In genomic region chr11:12126352-12127019, GRCh38 we compare ENCODE assay signal across 9 cellular contexts. TPM values are rescaled to one million over a fixed set of nuclear protein-coding genes. Genes with fewer than 3 reads are reported as not detected.
DNase-seq lines count a peak whose midpoint lies in the region; ATAC-seq, FAIRE-seq and TF ChIP-seq lines count a peak whose summit lies in the region.
"Had no signal": no experiment of that assay in that cellular context is flagged by ENCODE, and none has a peak within 500 bp of the region (broad histone marks: within the 10 kb centered on the region; RNA-seq: fewer than 3 reads in every experiment).

No MANE protein-coding gene starts in this region.

- no peak for TF ChIP-seq POLR2A in A549 (IDR thresholded peaks at IDR 0.05; ENCODE audit: low read length)

- DNase-seq in A549 (ENCODE audit: low read depth in 1 of 2, low spot score in 1 of 2) (no peak), H4 (ENCODE audit: low spot score) (peak; percentile 93), hepatic stellate cell (ENCODE audit: low spot score) (peak; percentile 72), HTR-8/SVneo (ENCODE audit: insufficient read length, low spot score) (no peak), NCI-H1105 (lab: John Stamatoyannopoulos, UW) (no peak), germinal center (ENCODE audit: low spot score) (no peak)
- DNase-seq in activated T-helper 1 cell treated with anti-CD3 and anti-CD28 coated beads, Interleukin-12 subunit alpha, Interleukin-12 subunit beta, Interleukin-2, Interleukin-4 antibody, amounts not matched to agents 30 ng/mL and 10 ng/mL and 1 ng/mL, durations not matched to agents 14 hours and 24 hours and 36 hours (ENCODE audit: low spot score), result no peak

- H3K4me2 ChIP-seq in A549, result peak overlapping the region; percentile 28

- no peaks in the 10 kb centered on the region for H3K9me3 ChIP-seq in A549
- H3K9me3 ChIP-seq: SJSA1 had no signal

- no peak for TF ChIP-seq CTCF in A549 (IDR thresholded peaks at IDR 0.05)

- H3K36me3 Mint-ChIP-seq in activated T-helper 1 cell treated with anti-CD3 and anti-CD28 coated beads, Interleukin-12 subunit alpha, Interleukin-12 subunit beta, Interleukin-2, Interleukin-4 antibody, amounts not matched to agents 30 ng/mL and 10 ng/mL and 1 ng/mL, durations not matched to agents 14 hours and 24 hours and 36 hours (ENCODE audit: low read depth), result peaks cover 44% of the 10 kb centered on the region

- POLR2A ChIA-PET in A549 (lab: Yijun Ruan, JAX), result interaction anchor here (0.6 to 1.0 kb wide), 2 partner anchors 16 to 107 kb away, joined by 3 read pairs; partner anchors contain the start of gene MICAL2

- peak overlapping the region; percentile 6 for H3K4me3 Mint-ChIP-seq in activated T-helper 1 cell treated with anti-CD3 and anti-CD28 coated beads, Interleukin-12 subunit alpha, Interleukin-12 subunit beta, Interleukin-2, Interleukin-4 antibody, amounts not matched to agents 30 ng/mL and 10 ng/mL and 1 ng/mL, durations not matched to agents 14 hours and 24 hours and 36 hours

- H3K9me3 Mint-ChIP-seq in activated T-helper 1 cell treated with anti-CD3 and anti-CD28 coated beads, Interleukin-12 subunit alpha, Interleukin-12 subunit beta, Interleukin-2, Interleukin-4 antibody, amounts not matched to agents 30 ng/mL and 10 ng/mL and 1 ng/mL, durations not matched to agents 14 hours and 24 hours and 36 hours, result no peaks in the 10 kb centered on the region

- no peak for TF ChIP-seq EP300 in A549 (IDR thresholded peaks at IDR 0.05)

- H3K27ac Mint-ChIP-seq in activated T-helper 1 cell treated with anti-CD3 and anti-CD28 coated beads, Interleukin-12 subunit alpha, Interleukin-12 subunit beta, Interleukin-2, Interleukin-4 antibody, amounts not matched to agents 30 ng/mL and 10 ng/mL and 1 ng/mL, durations not matched to agents 14 hours and 24 hours and 36 hours, result peak overlapping the region; percentile 78

- CTCF ChIA-PET in A549 (lab: Yijun Ruan, JAX), result interaction anchor here (0.6 to 2.2 kb wide), 11 partner anchors 22 to 336 kb away, joined by 3 to 14 read pairs (median 3); no protein-coding TSS in a partner anchor

- H3K4me1 ChIP-seq in A549, result peaks cover 55% of the 10 kb centered on the region

- H3K4me1 Mint-ChIP-seq in activated T-helper 1 cell treated with anti-CD3 and anti-CD28 coated beads, Interleukin-12 subunit alpha, Interleukin-12 subunit beta, Interleukin-2, Interleukin-4 antibody, amounts not matched to agents 30 ng/mL and 10 ng/mL and 1 ng/mL, durations not matched to agents 14 hours and 24 hours and 36 hours (ENCODE audit: low read depth), result peaks cover 79% of the 10 kb centered on the region

- ATAC-seq in A549, result peak; percentile 41 to 54; a peak in 3 of 6 replicates
- no peak for ATAC-seq in GM18520 (IDR thresholded peaks at IDR 0.05; ENCODE audit: unreplicated experiment)

- H3K4me3 ChIP-seq in A549, result no peak overlapping the region
- H3K4me3 ChIP-seq: SJSA1 had no signal

- no peak; a peak in 1 of 5 replicates for TF ChIP-seq RAD21 in A549 (conservative IDR thresholded peaks at IDR 0.05 in 1 of 2, IDR thresholded peaks at IDR 0.05 in 1 of 2)

- H3K27me3 Mint-ChIP-seq in activated T-helper 1 cell treated with anti-CD3 and anti-CD28 coated beads, Interleukin-12 subunit alpha, Interleukin-12 subunit beta, Interleukin-2, Interleukin-4 antibody, amounts not matched to agents 30 ng/mL and 10 ng/mL and 1 ng/mL, durations not matched to agents 14 hours and 24 hours and 36 hours (ENCODE audit: insufficient read depth), result no peaks in the 10 kb centered on the region

- FAIRE-seq in A549 (lab: Jason Lieb, UNC) (no peak), HTR-8/SVneo (lab: Jason Lieb, UNC) (no peak)

- peak overlapping the region; percentile 56 to 73; a peak in 5 of 6 replicates for H3K27ac ChIP-seq in A549
- H3K27ac ChIP-seq: SJSA1 had no signal

- 61% methylated on average over 4 of the region's 4 CpGs for WGBS in A549 (ENCODE audit: missing lambda C conversion rate)

- intact Hi-C loops in activated T-helper 1 cell treated with anti-CD3 and anti-CD28 coated beads, Interleukin-12 subunit alpha, Interleukin-12 subunit beta, Interleukin-2, Interleukin-4 antibody, amounts not matched to agents 30 ng/mL and 10 ng/mL and 1 ng/mL, durations not matched to agents 14 hours and 24 hours and 36 hours (cut with micrococcal nuclease), result no loop called here

TF ChIP-seq in A549, 52 proteins besides CTCF, POLR2A, EP300 and RAD21:
- TF ChIP-seq NPAS2 (CRISPR knock-in tag; IDR thresholded peaks at IDR 0.05; ENCODE audit: borderline replicate concordance) (no peak), PHF8 (IDR thresholded peaks at IDR 0.05; ENCODE audit: borderline replicate concordance, low read depth) (no peak), CEBPB (IDR thresholded peaks at IDR 0.05) (peak; percentile 69 to 77; a peak in 3 of 4 replicates), JUNB (IDR thresholded peaks at IDR 0.05) (0 out of 2 replicates have a peak, but pooled peaks have one; percentile 24), KDM1A (IDR thresholded peaks at IDR 0.05; ENCODE audit: low read depth) (no peak), ZFP36 (IDR thresholded peaks at IDR 0.05; ENCODE audit: borderline replicate concordance, partially characterized antibody) (peak; percentile 94), ELK1 (IDR thresholded peaks at IDR 0.05; ENCODE audit: low read depth, low read length) (no peak), HEYL (CRISPR knock-in tag; IDR thresholded peaks at IDR 0.05) (no peak), SMC3 (IDR thresholded peaks at IDR 0.05) (no peak), REST (IDR thresholded peaks at IDR 0.05) (no peak), POLR2AphosphoS2 (conservative IDR thresholded peaks at IDR 0.05; ENCODE audit: low read length) (no peak), CHD4 (IDR thresholded peaks at IDR 0.05; ENCODE audit: borderline replicate concordance) (no peak), E2F6 (IDR thresholded peaks at IDR 0.05; ENCODE audit: borderline replicate concordance, low read depth) (no peak)

RNA-seq across cellular contexts. Expression of gene MICAL2, which starts 16.1 kb away (rescaled TPM):
- polyA plus RNA-seq in A549 (2011; rRNA removed) (42.1 and 52.4 TPM in 2 replicates), A549 (2017; fragmentation: RNase III; extraction: RNeasy Plus Mini Kit Qiagen cat#74134 plus additional on column Dnase treatment) (39.8 to 43.6 TPM (median 43.5 TPM) in 3 replicates)
- 19.3 and 22.9 TPM in 2 replicates for polyA plus RNA-seq in A549 (2012; cell fraction: cytosol; rRNA removed)
- polyA plus RNA-seq in A549 (2012; cell fraction: nucleus; rRNA removed), result 25.5 and 31.9 TPM in 2 replicates
- polyA minus RNA-seq in A549 (2011; rRNA and poly(A)+ RNA removed), result 104 and 112 TPM in 2 replicates
- total RNA-seq in H4 (2014; rRNA removed; shearing (Covaris generic)), result 52.1 and 53.4 TPM in 2 replicates
- total RNA-seq in activated T-helper 1 cell treated with anti-CD3 and anti-CD28 coated beads, Interleukin-12 subunit alpha, Interleukin-12 subunit beta, Interleukin-2, Interleukin-4 antibody, amounts not matched to agents 30 ng/mL and 10 ng/mL and 1 ng/mL, durations not matched to agents 14 hours and 24 hours and 36 hours, result 595 and 619 TPM in 2 replicates

Comparison
In these comparisons a context has a peak if more than half of its experiments do, and no peak if none do; other contexts are left out.
1. DNase-seq: peak in H4 (single experiment) and hepatic stellate cell (single experiment); none in A549 (0 of 2), activated T-helper 1 cell treated with anti-CD3 and anti-CD28 coated beads, Interleukin-12 subunit alpha, Interleukin-12 subunit beta, Interleukin-2, Interleukin-4 antibody, amounts not matched to agents 30 ng/mL and 10 ng/mL and 1 ng/mL, durations not matched to agents 14 hours and 24 hours and 36 hours (single experiment), HTR-8/SVneo (single experiment), NCI-H1105 (single experiment) and germinal center (single experiment).
2. RNA of gene MICAL2, which starts 16.1 kb away (total RNA-seq): 595 to 619 TPM in activated T-helper 1 cell treated with anti-CD3 and anti-CD28 coated beads, Interleukin-12 subunit alpha, Interleukin-12 subunit beta, Interleukin-2, Interleukin-4 antibody, amounts not matched to agents 30 ng/mL and 10 ng/mL and 1 ng/mL, durations not matched to agents 14 hours and 24 hours and 36 hours; 52.1 to 53.4 TPM in H4; every median in the first group is over 10 times any median in the second.